8 cellular contexts compared by ENCODE assay signal in the genomic region with DNA sequence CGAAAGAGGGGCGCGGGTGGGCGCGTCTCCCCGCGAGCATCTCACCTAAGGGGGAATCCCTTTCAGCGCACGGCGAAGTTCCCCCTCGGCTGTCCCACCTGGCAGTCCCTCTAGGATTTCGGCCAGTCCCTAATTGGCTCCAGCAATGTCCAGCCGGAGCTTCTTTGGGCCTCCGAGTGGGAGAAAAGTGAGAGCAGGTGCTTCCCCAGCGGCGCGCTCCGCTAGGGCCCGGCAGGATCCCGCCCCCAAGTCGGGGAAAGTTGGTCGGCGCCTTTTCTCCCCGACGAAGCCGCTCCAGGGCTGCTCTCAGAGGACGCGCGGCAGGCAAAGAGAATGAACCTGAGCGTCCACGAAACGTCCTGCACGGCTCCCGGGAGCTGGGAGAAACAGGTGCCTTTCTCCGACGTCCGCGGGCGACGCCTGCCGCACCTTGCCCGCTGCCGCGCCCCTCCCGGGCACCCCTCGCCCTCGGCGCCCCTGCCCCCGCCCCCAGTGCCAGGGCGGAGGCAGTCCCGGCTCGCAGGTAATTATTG. TPM values are rescaled to one million over a fixed set of nuclear protein-coding genes. Genes with fewer than 3 reads are reported as not detected.
DNase-seq lines count a peak whose midpoint lies in the region; ATAC-seq, FAIRE-seq and TF ChIP-seq lines count a peak whose summit lies in the region.

No MANE protein-coding gene starts in this region.

- FAIRE-seq in RCC 7860 (lab: Jason Lieb, UNC): no peak

- intact Hi-C loops in colonic mucosa (cut with DNase I): no loop called here

- H3K4me3 ChIP-seq in GM12865 (ENCODE audit: low read depth, low read length) (peak overlapping the region; percentile 38), colonic mucosa (peak overlapping the region; percentile 31), muscle layer of duodenum (ENCODE audit: low read depth in 1 of 2, low read length in 2 of 2) (peak overlapping the region; percentile 42 to 58)

- H3K27ac ChIP-seq in colonic mucosa (no peak overlapping the region), muscle layer of duodenum (ENCODE audit: low read length) (peak overlapping the region; percentile 2)

- H3K9me3 ChIP-seq in colonic mucosa (no peaks in the 10 kb centered on the region), muscle layer of duodenum (ENCODE audit: control insufficient read depth in 1 of 2, low read length in 2 of 2) (no peaks in the 10 kb centered on the region)

- H3K36me3 ChIP-seq in colonic mucosa: no peaks in the 10 kb centered on the region
- no peaks in the 10 kb centered on the region for H3K36me3 ChIP-seq in muscle layer of duodenum (ENCODE audit: control insufficient read depth in 1 of 2, insufficient read depth in 2 of 2, low read length in 2 of 2)

- no peak for TF ChIP-seq CTCF in GM12865 (IDR thresholded peaks at IDR 0.05; ENCODE audit: insufficient read depth, low read depth, low read length, missing control alignments)
- no peak for TF ChIP-seq CTCF in colonic mucosa (IDR thresholded peaks at IDR 0.05)

- no peak overlapping the region for H3K9ac ChIP-seq in colonic mucosa (ENCODE audit: low read depth in 2 of 2, low read length in 2 of 2)

- peak; percentile 43 for DNase-seq in GM12865 (ENCODE audit: low read depth)
- peak; percentile 31 for DNase-seq in colonic mucosa
- no peak for DNase-seq in RCC 7860 (ENCODE audit: low spot score)
- DNase-seq in SHP77 treated with DMSO at 0.1 percent for 48 hours (lab: John Stamatoyannopoulos, UW): no peak
- no peak for DNase-seq in HPDE6-E6E7 (ENCODE audit: extremely low spot score)

- H3K27me3 ChIP-seq in colonic mucosa (peaks cover 16% of the 10 kb centered on the region), muscle layer of duodenum (ENCODE audit: low read depth, low read length) (peaks cover 6% of the 10 kb centered on the region)

- H3K4me1 ChIP-seq in colonic mucosa (no peaks in the 10 kb centered on the region), muscle layer of duodenum (ENCODE audit: control insufficient read depth in 1 of 2, insufficient read depth in 2 of 2, low read length in 2 of 2) (no peaks in the 10 kb centered on the region)

- ATAC-seq in HG02759 (IDR thresholded peaks at IDR 0.05; ENCODE audit: unreplicated experiment): peak; percentile 27
- ATAC-seq in HG02973 (IDR thresholded peaks at IDR 0.05; ENCODE audit: unreplicated experiment): no peak

RNA-seq across cellular contexts. Expression of a gene that starts 0.4 kb away (rescaled TPM):
- total RNA-seq in colonic mucosa: 1 to 10 TPM in 1 of 2 donors, under 1 TPM in 1; 0.57 to 1.9 TPM

Comparison
In these comparisons a context has a peak if more than half of its experiments do, and no peak if none do; other contexts are left out.
1. DNase-seq: peak in GM12865 (single experiment) and colonic mucosa (single experiment); none in RCC 7860 (single experiment), SHP77 treated with DMSO at 0.1 percent for 48 hours (single experiment) and HPDE6-E6E7 (single experiment).
2. Peak in every context shown above with its lines, with median percentiles within 50 percentile points of each other: H3K4me3 ChIP-seq.